In genomic region chr4:77629885-77630284, GRCh38 we compare ENCODE assay signal across 16 cellular contexts. TPM values are rescaled to one million over a fixed set of nuclear protein-coding genes. Genes with fewer than 3 reads are reported as not detected.
DNase-seq lines count a peak whose midpoint lies in the region; ATAC-seq and TF ChIP-seq lines count a peak whose summit lies in the region.
"Had no signal": no experiment of that assay in that cellular context is flagged by ENCODE, and none has a peak within 500 bp of the region (broad histone marks: within the 10 kb centered on the region; RNA-seq: fewer than 3 reads in every experiment).

No MANE protein-coding gene starts in this region.

- peaks cover 6 to 18% (median 16%) of the 10 kb centered on the region in 3 donors for H3K4me1 Mint-ChIP-seq in CD8-positive, alpha-beta memory T cell
- H3K4me1 Mint-ChIP-seq: brain had no signal

- no peaks in the 10 kb centered on the region for H3K9me3 ChIP-seq in CD8-positive, alpha-beta memory T cell (ENCODE audit: low read length)
- H3K9me3 ChIP-seq in mammary epithelial cell (replicated peaks; ENCODE audit: insufficient read depth, low read length), result no peaks in the 10 kb centered on the region
- H3K9me3 ChIP-seq: pancreas, upper lobe of left lung had no signal

- no peak overlapping the region for H3K4me2 ChIP-seq in mammary epithelial cell (ENCODE audit: insufficient read depth, low read depth, low read length)

- H3K9ac ChIP-seq in mammary epithelial cell (ENCODE audit: insufficient read depth, low read length), result no peak overlapping the region

- DNase-seq in CD8-positive, alpha-beta memory T cell, result no peak
- DNase-seq in mammary epithelial cell (no peak), midbrain (lab: John Stamatoyannopoulos, UW) (no peak), NCI-H187 treated with DMSO at 0.1 percent for 48 hours (lab: John Stamatoyannopoulos, UW) (no peak)
- DNase-seq: activated CD4-positive, alpha-beta T cell treated with anti-CD3 and anti-CD28 coated beads for 48 hours; pancreas; upper lobe of left lung had no signal

- TF ChIP-seq CTCF in mammary epithelial cell (conservative IDR thresholded peaks at IDR 0.05 in 1 of 2, IDR thresholded peaks at IDR 0.05 in 1 of 2; ENCODE audit: extremely low read depth in 1 of 2, insufficient read depth in 1 of 2, low read depth in 1 of 2, low read length in 2 of 2), result no peak

- H4K20me1 ChIP-seq in mammary epithelial cell (ENCODE audit: insufficient read depth, low read length), result no peaks in the 10 kb centered on the region

- no peaks in the 10 kb centered on the region for H3K36me3 ChIP-seq in CD8-positive, alpha-beta memory T cell (ENCODE audit: insufficient read depth, low read length)
- no peaks in the 10 kb centered on the region for H3K36me3 ChIP-seq in mammary epithelial cell (ENCODE audit: insufficient read depth, low read length)
- H3K36me3 ChIP-seq: pancreas, upper lobe of left lung had no signal

- no peaks in the 10 kb centered on the region for H3K79me2 ChIP-seq in mammary epithelial cell (ENCODE audit: insufficient read depth, low read length)

- no peak overlapping the region for H3K4me3 ChIP-seq in CD8-positive, alpha-beta memory T cell (ENCODE audit: low read length)
- no peak overlapping the region for H3K4me3 ChIP-seq in mammary epithelial cell (replicated peaks in 1 of 3; ENCODE audit: insufficient read depth in 1 of 3, low read depth in 2 of 3, low read length in 3 of 3)
- H3K4me3 ChIP-seq: pancreas, upper lobe of left lung had no signal

- H3K9me3 Mint-ChIP-seq in CD8-positive, alpha-beta memory T cell, result no peaks in the 10 kb centered on the region

- intact Hi-C loops in mammary epithelial cell (cut with micrococcal nuclease), result no loop called here

- peak overlapping the region in 3 of 7 donors; percentile 10 to 50 (median 33) for H3K4me3 Mint-ChIP-seq in CD8-positive, alpha-beta memory T cell
- H3K4me3 Mint-ChIP-seq: brain had no signal

- H2AFZ ChIP-seq in mammary epithelial cell (ENCODE audit: low read depth, low read length), result no peak overlapping the region

- H3K27ac ChIP-seq in CD8-positive, alpha-beta memory T cell (ENCODE audit: low read depth, low read length), result no peak overlapping the region
- no peak overlapping the region for H3K27ac ChIP-seq in mammary epithelial cell (ENCODE audit: insufficient read depth, low read depth, low read length)
- H3K27ac ChIP-seq: C4-2B, pancreas, upper lobe of left lung had no signal

- ATAC-seq in GM18870 (IDR thresholded peaks at IDR 0.05; ENCODE audit: unreplicated experiment) (peak; percentile 95), GM21786 (IDR thresholded peaks at IDR 0.05; ENCODE audit: unreplicated experiment) (peak; percentile 86), HG03354 (IDR thresholded peaks at IDR 0.05; ENCODE audit: poor library complexity, severe bottlenecking, unreplicated experiment) (peak; percentile 77), HG02970 (IDR thresholded peaks at IDR 0.05; ENCODE audit: low FRiP score, unreplicated experiment) (no peak)
- ATAC-seq: esophagus mucosa, HepG2, pancreas had no signal

- no TSS peak for BruUV-seq in mammary epithelial cell (replicated peaks; lab: Mats Ljungman, UMichigan)

- WGBS in mammary epithelial cell (ENCODE audit: low coverage, missing lambda C conversion rate), result 78% methylated on average over 2 of the region's 2 CpGs

- POLR2A ChIA-PET in CD8-positive, alpha-beta memory T cell (lab: Charles Lee), result no interaction called here

- in situ Hi-C loops in mammary epithelial cell (cut with MboI; ENCODE audit: low sequenced_read_pairs in 2 of 2), result no loop called here

- no peaks in the 10 kb centered on the region for H3K36me3 Mint-ChIP-seq in CD8-positive, alpha-beta memory T cell
- H3K36me3 Mint-ChIP-seq: brain had no signal

- dilution Hi-C loops in mammary epithelial cell (cut with HindIII; ENCODE audit: low sequenced_read_pairs), result no loop called here

- H3K27me3 Mint-ChIP-seq in CD8-positive, alpha-beta memory T cell, result peaks cover 0 to 2% of the 10 kb centered on the region in 2 donors
- H3K27me3 Mint-ChIP-seq: brain had no signal

- H3K27ac Mint-ChIP-seq in CD8-positive, alpha-beta memory T cell, result peak overlapping the region in 5 of 8 donors; percentile 9 to 61 (median 22)
- H3K27ac Mint-ChIP-seq: brain had no signal

- H3K4me1 ChIP-seq in CD8-positive, alpha-beta memory T cell (ENCODE audit: insufficient read depth, low read length), result no peaks in the 10 kb centered on the region
- H3K4me1 ChIP-seq in mammary epithelial cell (ENCODE audit: insufficient read depth, low read length), result no peaks in the 10 kb centered on the region
- H3K4me1 ChIP-seq: pancreas, upper lobe of left lung had no signal

- no peaks in the 10 kb centered on the region for H3K27me3 ChIP-seq in CD8-positive, alpha-beta memory T cell (ENCODE audit: insufficient read depth, low read length, poor library complexity, severe bottlenecking)
- H3K27me3 ChIP-seq in mammary epithelial cell (ENCODE audit: insufficient read depth, low read length), result no peaks in the 10 kb centered on the region
- H3K27me3 ChIP-seq: pancreas, upper lobe of left lung had no signal

- CTCF ChIA-PET in CD8-positive, alpha-beta memory T cell (lab: Charles Lee), result interaction anchor here (1.3 to 1.5 kb wide), 2 partner anchors 14 to 33 kb away, joined by 3 to 4 read pairs; no protein-coding TSS in a partner anchor
- CTCF ChIA-PET in mammary epithelial cell (lab: Charles Lee; ENCODE audit: low non-redundant PET), result interaction anchor here (0.5 kb wide), 1 partner anchor 167 kb away, joined by 5 read pairs; no protein-coding TSS in a partner anchor

RNA-seq across cellular contexts. Expression of gene CXCL13, which starts 24.3 kb away (rescaled TPM):
- total RNA-seq in CD8-positive, alpha-beta memory T cell, result 1 to 10 TPM; 2.3 to 3.1 TPM
- polyA plus RNA-seq in CD8-positive, alpha-beta memory T cell, result 0.24 TPM
- not detected for total RNA-seq in mammary epithelial cell
- polyA plus RNA-seq in mammary epithelial cell, result not detected
- polyA minus RNA-seq in mammary epithelial cell, result not detected
- total RNA-seq: HepG2, pancreas had no signal
- polyA plus RNA-seq: HepG2, keratinocyte had no signal
